Comparison of ENCODE assay signal across 1 cellular context in genomic region chr7:5682889-5683670, GRCh38.
TF ChIP-seq lines count a peak whose summit lies in the region.

No MANE protein-coding gene starts in this region.

TF ChIP-seq in GM12878, 131 proteins besides CTCF, POLR2A, EP300 and RAD21 (continued from another document):
- TF ChIP-seq BCLAF1 (IDR thresholded peaks at IDR 0.05), result no peak
- TF ChIP-seq ZBED1 (IDR thresholded peaks at IDR 0.05; ENCODE audit: borderline replicate concordance), result no peak
- no peak for TF ChIP-seq HDAC2 (IDR thresholded peaks at IDR 0.05)
- TF ChIP-seq CREM (IDR thresholded peaks at IDR 0.05; ENCODE audit: low read depth), result no peak
- TF ChIP-seq GABPA (IDR thresholded peaks at IDR 0.05; ENCODE audit: low read depth), result no peak
- TF ChIP-seq ZNF622 (IDR thresholded peaks at IDR 0.05), result no peak
- no peak for TF ChIP-seq MTA3 (IDR thresholded peaks at IDR 0.05; ENCODE audit: borderline replicate concordance, low read length)
- TF ChIP-seq EED (IDR thresholded peaks at IDR 0.05; ENCODE audit: low read depth), result no peak
TF ChIP-seq in GM12878: peak in this region for 0.
